8 cellular contexts compared by ENCODE assay signal in genomic region chr22:29202231-29203192, GRCh38. TPM values are rescaled to one million over a fixed set of nuclear protein-coding genes. Genes with fewer than 3 reads are reported as not detected.
DNase-seq lines count a peak whose midpoint lies in the region; ATAC-seq and TF ChIP-seq lines count a peak whose summit lies in the region.

No MANE protein-coding gene starts in this region.

- peak overlapping the region; percentile 48 for H3K27ac ChIP-seq in suprapubic skin

- peak; percentile 13 for DNase-seq in DMS53 treated with DMSO at 0.1 percent for 48 hours (lab: John Stamatoyannopoulos, UW; ENCODE audit: unreplicated experiment)
- peak; percentile 94 for DNase-seq in UCSD-AML1 (lab: John Stamatoyannopoulos, UW; ENCODE audit: unreplicated experiment)
- peak; percentile 12 for DNase-seq in central memory CD4-positive, alpha-beta T cell
- DNase-seq in midbrain (lab: John Stamatoyannopoulos, UW) = peak; percentile 12
- DNase-seq in suprapubic skin (ENCODE audit: low spot score in 2 of 2) = no peak

- no peaks in the 10 kb centered on the region for H3K36me3 ChIP-seq in suprapubic skin

- no peak for TF ChIP-seq POLR2A in suprapubic skin (IDR thresholded peaks at IDR 0.05)

- TF ChIP-seq CTCF in suprapubic skin (IDR thresholded peaks at IDR 0.05) = no peak

- no peak for TF ChIP-seq EP300 in suprapubic skin (IDR thresholded peaks at IDR 0.05)

- H3K4me1 ChIP-seq in suprapubic skin = peaks cover 18% of the 10 kb centered on the region

- H3K27me3 ChIP-seq in suprapubic skin = no peaks in the 10 kb centered on the region

- 39% methylated on average over 9 of the region's 23 CpGs for WGBS in suprapubic skin

- ATAC-seq in GM19452 (IDR thresholded peaks at IDR 0.05; ENCODE audit: unreplicated experiment) = peak; percentile 63
- ATAC-seq in HG03565 (IDR thresholded peaks at IDR 0.05; ENCODE audit: unreplicated experiment) = peak; percentile 68
- no peak for ATAC-seq in HG03045 (IDR thresholded peaks at IDR 0.05; ENCODE audit: unreplicated experiment)

- no peak overlapping the region for H3K4me3 ChIP-seq in suprapubic skin

- no peaks in the 10 kb centered on the region for H3K9me3 ChIP-seq in suprapubic skin

RNA-seq across cellular contexts. Expression of gene EMID1, which starts 3.2 kb away (rescaled TPM):
- total RNA-seq in suprapubic skin = 1 to 10 TPM; 1.6 to 7.4 (median 2.9) TPM

Comparison
In these comparisons a context has a peak if more than half of its experiments do, and no peak if none do; other contexts are left out.
1. DNase-seq: peak in DMS53 treated with DMSO at 0.1 percent for 48 hours (single experiment), UCSD-AML1 (single experiment), central memory CD4-positive, alpha-beta T cell (single experiment) and midbrain (single experiment); none in suprapubic skin (0 of 2).